In genomic region chr22:22110548-22111266, GRCh38 we compare ENCODE assay signal across 1 cellular context.
TF ChIP-seq lines count a peak whose summit lies in the region.

No MANE protein-coding gene starts in this region.

TF ChIP-seq in GM12878, 131 proteins besides CTCF, POLR2A, EP300 and RAD21 (continued from another document):
- TF ChIP-seq REST (IDR thresholded peaks at IDR 0.05; ENCODE audit: low read depth, low read length) (no peak), RUNX3 (IDR thresholded peaks at IDR 0.05; ENCODE audit: low read length) (peak; percentile 50), EGR1 (IDR thresholded peaks at IDR 0.05; ENCODE audit: borderline replicate concordance in 1 of 2, low read depth in 2 of 2, low read length in 2 of 2) (no peak), TCF12 (IDR thresholded peaks at IDR 0.05; ENCODE audit: low read depth, low read length) (peak; percentile 85), PAX5 (IDR thresholded peaks at IDR 0.05; ENCODE audit: borderline replicate concordance, low read depth, low read length) (no peak), BACH1 (IDR thresholded peaks at IDR 0.05; ENCODE audit: borderline replicate concordance) (no peak), JUND (IDR thresholded peaks at IDR 0.05; ENCODE audit: low read depth, low read length) (0 out of 2 replicates have a peak, but pooled peaks have one; percentile 29), ATF7 (IDR thresholded peaks at IDR 0.05; ENCODE audit: low read depth) (no peak), ZBTB40 (IDR thresholded peaks at IDR 0.05; ENCODE audit: borderline replicate concordance) (no peak), PAX8 (IDR thresholded peaks at IDR 0.05) (no peak), SMAD1 (IDR thresholded peaks at IDR 0.05; ENCODE audit: low read depth, partially characterized antibody) (no peak), GABPA (IDR thresholded peaks at IDR 0.05; ENCODE audit: low read depth) (no peak), NKRF (conservative IDR thresholded peaks at IDR 0.05) (no peak), CHD2 (IDR thresholded peaks at IDR 0.05; ENCODE audit: borderline replicate concordance, low read depth, low read length) (0 out of 2 replicates have a peak, but pooled peaks have one; percentile 22), SPI1 (IDR thresholded peaks at IDR 0.05; ENCODE audit: borderline replicate concordance, insufficient read depth, low read depth, low read length) (peak; percentile 85), CBFB (IDR thresholded peaks at IDR 0.05; ENCODE audit: low read depth) (0 out of 2 replicates have a peak, but pooled peaks have one; percentile 14), NR2C1 (IDR thresholded peaks at IDR 0.05) (no peak), MEF2B (IDR thresholded peaks at IDR 0.05; ENCODE audit: partially characterized antibody, poor library complexity, severe bottlenecking) (peak; percentile 96), E2F4 (IDR thresholded peaks at IDR 0.05; ENCODE audit: low read depth, low read length) (no peak), SIX5 (IDR thresholded peaks at IDR 0.05; ENCODE audit: low read depth, low read length, severe bottlenecking) (no peak), ZBTB11 (CRISPR knock-in tag; IDR thresholded peaks at IDR 0.05) (no peak), YY1 (IDR thresholded peaks at IDR 0.05; ENCODE audit: low read depth, low read length) (no peak), ZNF687 (IDR thresholded peaks at IDR 0.05) (peak; percentile 85), SUPT20H (IDR thresholded peaks at IDR 0.05; ENCODE audit: borderline replicate concordance, control insufficient read depth, low read depth, low read length) (no peak), SMC3 (IDR thresholded peaks at IDR 0.05; ENCODE audit: borderline replicate concordance, low read length) (peak; percentile 61; the same call in 1 of the 2 replicates), TARDBP (IDR thresholded peaks at IDR 0.05; ENCODE audit: borderline replicate concordance) (no peak), MAX (IDR thresholded peaks at IDR 0.05; ENCODE audit: low read depth, low read length) (no peak), PML (IDR thresholded peaks at IDR 0.05; ENCODE audit: low read length) (no peak), RB1 (IDR thresholded peaks at IDR 0.05; ENCODE audit: borderline replicate concordance) (0 out of 2 replicates have a peak, but pooled peaks have one; percentile 18), WRNIP1 (IDR thresholded peaks at IDR 0.05; ENCODE audit: borderline replicate concordance, low read depth, low read length) (0 out of 2 replicates have a peak, but pooled peaks have one; percentile 75), HSF1 (IDR thresholded peaks at IDR 0.05; ENCODE audit: low read depth, low read length) (no peak), SMARCA5 (IDR thresholded peaks at IDR 0.05) (peak; percentile 66; the same call in 1 of the 2 replicates), BHLHE40 (IDR thresholded peaks at IDR 0.05; ENCODE audit: borderline replicate concordance in 1 of 2, low read depth in 2 of 2, low read length in 1 of 2) (peak; percentile 62 to 72), POU2F2 (IDR thresholded peaks at IDR 0.05; ENCODE audit: borderline replicate concordance, low read depth, low read length) (peak; percentile 68; the same call in 2 of the 3 replicates), USF2 (IDR thresholded peaks at IDR 0.05; ENCODE audit: borderline replicate concordance, low read depth, low read length) (no peak)
